1 cellular context compared by ENCODE assay signal in genomic region chr16:8919089-8919933, GRCh38.
TF ChIP-seq lines count a peak whose summit lies in the region.

No MANE protein-coding gene starts in this region.

TF ChIP-seq in SK-N-SH treated with all-trans-retinoic acid at 6 μM for 48 hours, 23 proteins besides CTCF, POLR2A, EP300 and RAD21 (continued from another document):
- no peak for TF ChIP-seq CREB5 (CRISPR knock-in tag; IDR thresholded peaks at IDR 0.05; ENCODE audit: low read depth)
- TF ChIP-seq TCF4 (CRISPR knock-in tag; IDR thresholded peaks at IDR 0.05; ENCODE audit: borderline replicate concordance) = no peak
- TF ChIP-seq ZNF565 (CRISPR knock-in tag; conservative IDR thresholded peaks at IDR 0.05; ENCODE audit: low read depth) = no peak
- no peak for TF ChIP-seq ISL1 (CRISPR knock-in tag; IDR thresholded peaks at IDR 0.05)
- no peak for TF ChIP-seq ZFP30 (CRISPR knock-in tag; IDR thresholded peaks at IDR 0.05)
- no peak for TF ChIP-seq ZFP3 (CRISPR knock-in tag; IDR thresholded peaks at IDR 0.05)
- TF ChIP-seq PPARA (CRISPR knock-in tag; IDR thresholded peaks at IDR 0.05; ENCODE audit: borderline replicate concordance) = no peak
